Comparison of ENCODE assay signal across 1 cellular context in genomic region chr14:52552063-52552988, GRCh38.
A peak's percentile ranks its signal among the peaks of the same experiment; 100 is the strongest.
TF ChIP-seq lines count a peak whose summit lies in the region.

Gene GPR137C, plus strand, starts transcription at chr14:52552836. Its CDS starts 312 bp downstream, at chr14:52553148.
Gene TXNDC16, minus strand, starts transcription at chr14:52552505. Its CDS starts 8,948 bp downstream, at chr14:52543557.

TF ChIP-seq in HepG2, 621 proteins besides CTCF, POLR2A, EP300 and RAD21 (continued from another document and continues in another):
- 0 out of 2 replicates have a peak, but pooled peaks have one; percentile 51 for TF ChIP-seq MTERF4 (CRISPR knock-in tag; IDR thresholded peaks at IDR 0.05)
- peak; percentile 96 for TF ChIP-seq TGIF2 (CRISPR knock-in tag; IDR thresholded peaks at IDR 0.05)
- TF ChIP-seq TFAP4 (IDR thresholded peaks at IDR 0.05; ENCODE audit: borderline replicate concordance, low read depth) = peak; percentile 98
- TF ChIP-seq TBL1XR1 (IDR thresholded peaks at IDR 0.05; ENCODE audit: borderline replicate concordance, low read length, partially characterized antibody) = no peak
- no peak for TF ChIP-seq MED8 (CRISPR knock-in tag; IDR thresholded peaks at IDR 0.05; ENCODE audit: insufficient replicate concordance)
- TF ChIP-seq GZF1 (CRISPR knock-in tag; IDR thresholded peaks at IDR 0.05) = no peak
- peak; percentile 68; the same call in 1 of the 2 replicates for TF ChIP-seq SMYD3 (CRISPR knock-in tag; IDR thresholded peaks at IDR 0.05)
- TF ChIP-seq ZNF879 (CRISPR knock-in tag; IDR thresholded peaks at IDR 0.05) = peak; percentile 79; the same call in 1 of the 2 replicates
- no peak; the same call in 1 of the 2 replicates for TF ChIP-seq ZBTB2 (CRISPR knock-in tag; IDR thresholded peaks at IDR 0.05; ENCODE audit: low read depth)
- TF ChIP-seq ZFP90 (CRISPR knock-in tag; IDR thresholded peaks at IDR 0.05; ENCODE audit: borderline replicate concordance) = peak; percentile 67
- no peak for TF ChIP-seq AKAP8 (CRISPR knock-in tag; IDR thresholded peaks at IDR 0.05)
- TF ChIP-seq ZBTB49 (CRISPR knock-in tag; IDR thresholded peaks at IDR 0.05; ENCODE audit: borderline replicate concordance) = no peak
- peak; percentile 65 for TF ChIP-seq MYC (CRISPR knock-in tag; IDR thresholded peaks at IDR 0.05; ENCODE audit: borderline replicate concordance)
- TF ChIP-seq ELK4 (CRISPR knock-in tag; IDR thresholded peaks at IDR 0.05; ENCODE audit: borderline replicate concordance) = no peak
- no peak for TF ChIP-seq ZNF670 (CRISPR knock-in tag; IDR thresholded peaks at IDR 0.05; ENCODE audit: borderline replicate concordance)
- no peak for TF ChIP-seq NR2F6 (IDR thresholded peaks at IDR 0.05)
- no peak for TF ChIP-seq NR2F6 (CRISPR knock-in tag; IDR thresholded peaks at IDR 0.05)
- TF ChIP-seq ZNF296 (CRISPR knock-in tag; conservative IDR thresholded peaks at IDR 0.05) = no peak
- TF ChIP-seq KIAA2018 (CRISPR knock-in tag; IDR thresholded peaks at IDR 0.05; ENCODE audit: borderline replicate concordance) = no peak
- no peak for TF ChIP-seq GLI4 (CRISPR knock-in tag; IDR thresholded peaks at IDR 0.05; ENCODE audit: borderline replicate concordance)
- no peak for TF ChIP-seq ZNF101 (CRISPR knock-in tag; IDR thresholded peaks at IDR 0.05; ENCODE audit: borderline replicate concordance, low read depth)
- TF ChIP-seq SMARCE1 (IDR thresholded peaks at IDR 0.05; ENCODE audit: borderline replicate concordance) = no peak
- TF ChIP-seq THAP8 (CRISPR knock-in tag; IDR thresholded peaks at IDR 0.05; ENCODE audit: borderline replicate concordance) = no peak
- peak; percentile 68 for TF ChIP-seq ASH2L (IDR thresholded peaks at IDR 0.05; ENCODE audit: insufficient read length, low read depth, low read length)
- TF ChIP-seq TEAD3 (CRISPR knock-in tag; optimal IDR thresholded peaks at IDR 0.05; ENCODE audit: borderline replicate concordance) = no peak
- TF ChIP-seq ZNF12 (CRISPR knock-in tag; IDR thresholded peaks at IDR 0.05) = no peak
- no peak for TF ChIP-seq MED13 (CRISPR knock-in tag; IDR thresholded peaks at IDR 0.05)
- TF ChIP-seq ZNF430 (CRISPR knock-in tag; IDR thresholded peaks at IDR 0.05) = peak; percentile 68; the same call in 1 of the 2 replicates
- 0 out of 2 replicates have a peak, but pooled peaks have one; percentile 43 for TF ChIP-seq ARNT2 (CRISPR knock-in tag; IDR thresholded peaks at IDR 0.05; ENCODE audit: low read depth)
- TF ChIP-seq ISL2 (CRISPR knock-in tag; IDR thresholded peaks at IDR 0.05) = peak; percentile 50; the same call in 1 of the 2 replicates
- peak; percentile 75; the same call in 1 of the 2 replicates for TF ChIP-seq ZNF747 (CRISPR knock-in tag; IDR thresholded peaks at IDR 0.05; ENCODE audit: borderline replicate concordance)
- peak; percentile 64; the same call in 1 of the 2 replicates for TF ChIP-seq ZGPAT (CRISPR knock-in tag; IDR thresholded peaks at IDR 0.05)
- TF ChIP-seq KMT2A (CRISPR knock-in tag; IDR thresholded peaks at IDR 0.05) = 0 out of 2 replicates have a peak, but pooled peaks have one; percentile 65
- no peak for TF ChIP-seq SRSF9 (IDR thresholded peaks at IDR 0.05; ENCODE audit: borderline replicate concordance, insufficient read depth, low read depth, low read length, poor library complexity, severe bottlenecking)
- no peak for TF ChIP-seq ZNF850 (CRISPR knock-in tag; conservative IDR thresholded peaks at IDR 0.05)
- peak; percentile 62 for TF ChIP-seq ARID2 (CRISPR knock-in tag; IDR thresholded peaks at IDR 0.05; ENCODE audit: borderline replicate concordance)
- TF ChIP-seq ZNF724P (CRISPR knock-in tag; IDR thresholded peaks at IDR 0.05; ENCODE audit: borderline replicate concordance) = no peak
- no peak for TF ChIP-seq MBD4 (IDR thresholded peaks at IDR 0.05; ENCODE audit: borderline replicate concordance, low read length)
- TF ChIP-seq ZNF891 (CRISPR knock-in tag; IDR thresholded peaks at IDR 0.05) = peak; percentile 50; the same call in 1 of the 2 replicates
- TF ChIP-seq E2F2 (CRISPR knock-in tag; IDR thresholded peaks at IDR 0.05; ENCODE audit: borderline replicate concordance) = no peak
- TF ChIP-seq ZNF788 (CRISPR knock-in tag; IDR thresholded peaks at IDR 0.05; ENCODE audit: borderline replicate concordance) = peak; percentile 77
